15 cellular contexts compared by ENCODE assay signal in genomic region chr7:157816086-157816485, GRCh38.
DNase-seq lines count a peak whose midpoint lies in the region; ATAC-seq, FAIRE-seq and TF ChIP-seq lines count a peak whose summit lies in the region.
"Had no signal": no experiment of that assay in that cellular context is flagged by ENCODE, and none has a peak within 500 bp of the region (broad histone marks: within the 10 kb centered on the region; RNA-seq: fewer than 3 reads in every experiment).

No MANE protein-coding gene starts in this region.

- H3K36me3 ChIP-seq in HepG2 (replicated peaks in 1 of 2; ENCODE audit: control insufficient read depth in 1 of 2, insufficient read depth in 2 of 2, low read length in 2 of 2) (no peaks in the 10 kb centered on the region), neuronal stem cell (replicated peaks in 1 of 2; ENCODE audit: control insufficient read depth in 2 of 2, insufficient read depth in 2 of 2, low read length in 2 of 2) (peaks cover 0 to 2% of the 10 kb centered on the region in 2 donors)
- H3K36me3 ChIP-seq: BE2C had no signal

- no peak overlapping the region for H3K27ac Mint-ChIP-seq in chondrocyte (ENCODE audit: unreplicated experiment)
- H3K27ac Mint-ChIP-seq: CD4-positive, alpha-beta memory T cell had no signal

- peak overlapping the region; percentile 98 for H2BK12ac ChIP-seq in neuronal stem cell (ENCODE audit: low read length)

- H3K4me2 ChIP-seq in HepG2 (ENCODE audit: low read depth, low read length) (no peak overlapping the region), neuronal stem cell (ENCODE audit: insufficient read depth, low read length, poor library complexity, severe bottlenecking) (no peak overlapping the region)
- H3K4me2 ChIP-seq: A549 had no signal

- H3K27ac ChIP-seq in HepG2 (ENCODE audit: extremely low read length, insufficient read depth, low read length): no peak overlapping the region
- no peak overlapping the region for H3K27ac ChIP-seq in neuronal stem cell (replicated peaks; ENCODE audit: low read length)
- H3K27ac ChIP-seq: A549, C4-2B, HL-60 had no signal

- peak overlapping the region; percentile 40 for H3K4ac ChIP-seq in neuronal stem cell (ENCODE audit: low read length)

- no peak overlapping the region for H4K91ac ChIP-seq in neuronal stem cell (ENCODE audit: low read depth, low read length, poor library complexity)

- H3K14ac ChIP-seq in neuronal stem cell (ENCODE audit: low read length): peak overlapping the region; percentile 12

- TF ChIP-seq POLR2A in HepG2 (IDR thresholded peaks at IDR 0.05; ENCODE audit: insufficient read depth in 1 of 2, low read depth in 2 of 2, low read length in 2 of 2) (no peak), H54 (IDR thresholded peaks at IDR 0.05; ENCODE audit: low read depth, low read length) (no peak)

- peak overlapping the region; percentile 22 for H3K23ac ChIP-seq in neuronal stem cell (ENCODE audit: low read depth, low read length, poor library complexity)

- H3K4me1 Mint-ChIP-seq in chondrocyte (ENCODE audit: low read depth): no peaks in the 10 kb centered on the region

- ATAC-seq in HepG2: 0 out of 3 replicates have a peak, but pooled peaks have one; percentile 15
- ATAC-seq: HCT116 had no signal

- H3K36me3 Mint-ChIP-seq in chondrocyte (ENCODE audit: low read depth): no peaks in the 10 kb centered on the region
- H3K36me3 Mint-ChIP-seq: CD4-positive, alpha-beta memory T cell had no signal

- TF ChIP-seq EP300 in HepG2 (IDR thresholded peaks at IDR 0.05; ENCODE audit: low read depth in 2 of 2, low read length in 2 of 2) (no peak), HepG2 (CRISPR knock-in tag; IDR thresholded peaks at IDR 0.05; ENCODE audit: borderline replicate concordance) (no peak)

- peak overlapping the region; percentile 60 for H3K18ac ChIP-seq in neuronal stem cell (ENCODE audit: low read length)

- no peak for TF ChIP-seq RAD21 in HepG2 (CRISPR knock-in tag; IDR thresholded peaks at IDR 0.05)

- H2AK5ac ChIP-seq in neuronal stem cell (ENCODE audit: low read depth, low read length): peak overlapping the region; percentile 98

- DNase-seq in chondrocyte (ENCODE audit: low spot score) (peak; percentile 91), HepG2 (ENCODE audit: low spot score) (no peak), neuronal stem cell (ENCODE audit: low spot score) (no peak), GF-D8 (lab: John Stamatoyannopoulos, UW) (no peak), NCI-H187 treated with DMSO at 0.1 percent for 48 hours (lab: John Stamatoyannopoulos, UW) (no peak), H54 (ENCODE audit: insufficient read length, low spot score) (no peak)
- DNase-seq: BE2C; CD4-positive, alpha-beta memory T cell; DND-41; GDM1 had no signal

- H2AFZ ChIP-seq in HepG2 (ENCODE audit: low read length) (no peak overlapping the region), neuronal stem cell (ENCODE audit: low read length) (no peak overlapping the region)

- no peak overlapping the region for H4K8ac ChIP-seq in neuronal stem cell (ENCODE audit: low read depth, low read length)

- H3K4me3 Mint-ChIP-seq in chondrocyte (ENCODE audit: unreplicated experiment): no peak overlapping the region
- H3K4me3 Mint-ChIP-seq: CD4-positive, alpha-beta memory T cell had no signal

- no peaks in the 10 kb centered on the region for H3K79me2 ChIP-seq in HepG2 (ENCODE audit: insufficient read depth, low read length)

- H2BK5ac ChIP-seq in neuronal stem cell (ENCODE audit: low read length): peak overlapping the region; percentile 89

- peaks cover 3% of the 10 kb centered on the region for H3K79me1 ChIP-seq in neuronal stem cell (ENCODE audit: low read depth, low read length)

- BruUV-seq in HepG2 (replicated peaks; lab: Mats Ljungman, UMichigan): no TSS peak

- TF ChIP-seq CTCF in chondrocyte (IDR thresholded peaks at IDR 0.05) (no peak), HepG2 (CRISPR knock-in tag; IDR thresholded peaks at IDR 0.05) (no peak)

- H3K27me3 Mint-ChIP-seq in chondrocyte (ENCODE audit: low read depth): no peaks in the 10 kb centered on the region

- FAIRE-seq in HepG2 (lab: Jason Lieb, UNC) (no peak), H54 (lab: Jason Lieb, UNC) (no peak)
- FAIRE-seq: A549, H1 had no signal

- H3K9ac ChIP-seq in HepG2 (ENCODE audit: insufficient read depth, low read depth, low read length): no peak overlapping the region
- peak overlapping the region; percentile 74 for H3K9ac ChIP-seq in neuronal stem cell (ENCODE audit: low read depth, low read length, poor library complexity)

- H3K4me1 ChIP-seq in HepG2 (ENCODE audit: insufficient read depth, low read length) (no peaks in the 10 kb centered on the region), neuronal stem cell (ENCODE audit: control insufficient read depth in 2 of 2, insufficient read depth in 1 of 2, low read depth in 1 of 2, low read length in 2 of 2) (peaks cover 21 to 28% of the 10 kb centered on the region in 2 donors)
- H3K4me1 ChIP-seq: A549, BE2C had no signal

- no peaks in the 10 kb centered on the region for H3K9me3 ChIP-seq in HepG2 (ENCODE audit: low read length)
- peaks cover 6 to 7% of the 10 kb centered on the region in 2 donors for H3K9me3 ChIP-seq in neuronal stem cell (replicated peaks in 1 of 2; ENCODE audit: control insufficient read depth in 2 of 2, insufficient read depth in 1 of 2, low read depth in 1 of 2, low read length in 2 of 2)
- H3K9me3 ChIP-seq: A549, BE2C had no signal

- peak overlapping the region; percentile 84 for H2BK15ac ChIP-seq in neuronal stem cell (ENCODE audit: low read length)

- POLR2A ChIA-PET in HepG2 (lab: Yijun Ruan, JAX): no interaction called here

- CTCF ChIA-PET in HepG2 (lab: Yijun Ruan, JAX; ENCODE audit: low intra/inter-chr PET ratio, low total read pairs): no interaction called here

- H3K9me3 Mint-ChIP-seq in chondrocyte (ENCODE audit: low read depth): no peaks in the 10 kb centered on the region
- H3K9me3 Mint-ChIP-seq: CD4-positive, alpha-beta memory T cell had no signal

- peaks cover 9% of the 10 kb centered on the region; the same call in 1 of the 2 replicates for H4K20me1 ChIP-seq in HepG2 (ENCODE audit: insufficient read depth, low read length)

- WGBS in HepG2 (ENCODE audit: low lambda C conversion rate): 64% methylated on average over 5 of the region's 12 CpGs
- no CpG with 5 or more reads among the region's 12 CpGs for WGBS in neuronal stem cell (ENCODE audit: extremely low coverage in 2 of 2, insufficient read length in 2 of 2, insufficient replicate concordance in 1 of 2), 2 donors

- in situ Hi-C loops in HepG2 (cut with HindIII; ENCODE audit: extremely low pct_ligation_motif_present, low pct_unique_long_range_greater_than_20kb): no loop called here

- H2BK120ac ChIP-seq in neuronal stem cell (ENCODE audit: low read depth, low read length): peak overlapping the region; percentile 40

- H3K27me3 ChIP-seq in HepG2 (ENCODE audit: control insufficient read depth in 1 of 2, insufficient read depth in 2 of 2, low read length in 2 of 2): peaks cover 0 to 1% of the 10 kb centered on the region in 2 experiments; a peak in 1 of 5 replicates
- H3K27me3 ChIP-seq in neuronal stem cell (ENCODE audit: control insufficient read depth in 3 of 3, insufficient read depth in 3 of 3, low read depth in 1 of 3, low read length in 3 of 3): no peaks in the 10 kb centered on the region
- H3K27me3 ChIP-seq: BE2C had no signal

- intact Hi-C loops in HepG2 (cut with micrococcal nuclease; ENCODE audit: unreplicated experiment): no loop called here

- H3K4me3 ChIP-seq in HepG2 (replicated peaks in 1 of 3; ENCODE audit: insufficient read depth in 1 of 3, low read depth in 2 of 3, low read length in 3 of 3): no peak overlapping the region
- no peak overlapping the region for H3K4me3 ChIP-seq in neuronal stem cell (ENCODE audit: low read length in 2 of 2)
- H3K4me3 ChIP-seq: A549 had no signal

TF ChIP-seq in HepG2, 621 proteins besides CTCF, POLR2A, EP300 and RAD21:
- no peak for TF ChIP-seq ZNF556 (CRISPR knock-in tag; IDR thresholded peaks at IDR 0.05; ENCODE audit: borderline replicate concordance)
- no peak for TF ChIP-seq ZFY (CRISPR knock-in tag; IDR thresholded peaks at IDR 0.05)
- no peak for TF ChIP-seq ZC3H4 (CRISPR knock-in tag; IDR thresholded peaks at IDR 0.05; ENCODE audit: borderline replicate concordance)
- TF ChIP-seq ZBTB7B (CRISPR knock-in tag; IDR thresholded peaks at IDR 0.05): no peak
- TF ChIP-seq ZNF747 (CRISPR knock-in tag; IDR thresholded peaks at IDR 0.05; ENCODE audit: borderline replicate concordance): no peak
- TF ChIP-seq ZNF557 (CRISPR knock-in tag; IDR thresholded peaks at IDR 0.05): no peak
- TF ChIP-seq ZNF251 (CRISPR knock-in tag; IDR thresholded peaks at IDR 0.05): no peak
- TF ChIP-seq ZNF7 (CRISPR knock-in tag; IDR thresholded peaks at IDR 0.05): no peak
- no peak for TF ChIP-seq RFXANK (CRISPR knock-in tag; IDR thresholded peaks at IDR 0.05)
- TF ChIP-seq ZNF484 (CRISPR knock-in tag; IDR thresholded peaks at IDR 0.05; ENCODE audit: borderline replicate concordance, low read depth): no peak
- TF ChIP-seq HNF4A (CRISPR knock-in tag; IDR thresholded peaks at IDR 0.05): no peak
- TF ChIP-seq ARID2 (CRISPR knock-in tag; IDR thresholded peaks at IDR 0.05; ENCODE audit: borderline replicate concordance): no peak
- no peak for TF ChIP-seq ZEB1 (IDR thresholded peaks at IDR 0.05; ENCODE audit: insufficient replicate concordance, low read depth)
- no peak for TF ChIP-seq SUZ12 (IDR thresholded peaks at IDR 0.05; ENCODE audit: low read depth, low read length)
- TF ChIP-seq TAF1 (CRISPR knock-in tag; IDR thresholded peaks at IDR 0.05): no peak
- no peak for TF ChIP-seq HHEX (CRISPR knock-in tag; IDR thresholded peaks at IDR 0.05)
- no peak for TF ChIP-seq PREB (CRISPR knock-in tag; IDR thresholded peaks at IDR 0.05)
- TF ChIP-seq ZKSCAN5 (CRISPR knock-in tag; IDR thresholded peaks at IDR 0.05): no peak
- no peak for TF ChIP-seq HNRNPL (IDR thresholded peaks at IDR 0.05; ENCODE audit: low read depth, low read length)
